In the genomic region with DNA sequence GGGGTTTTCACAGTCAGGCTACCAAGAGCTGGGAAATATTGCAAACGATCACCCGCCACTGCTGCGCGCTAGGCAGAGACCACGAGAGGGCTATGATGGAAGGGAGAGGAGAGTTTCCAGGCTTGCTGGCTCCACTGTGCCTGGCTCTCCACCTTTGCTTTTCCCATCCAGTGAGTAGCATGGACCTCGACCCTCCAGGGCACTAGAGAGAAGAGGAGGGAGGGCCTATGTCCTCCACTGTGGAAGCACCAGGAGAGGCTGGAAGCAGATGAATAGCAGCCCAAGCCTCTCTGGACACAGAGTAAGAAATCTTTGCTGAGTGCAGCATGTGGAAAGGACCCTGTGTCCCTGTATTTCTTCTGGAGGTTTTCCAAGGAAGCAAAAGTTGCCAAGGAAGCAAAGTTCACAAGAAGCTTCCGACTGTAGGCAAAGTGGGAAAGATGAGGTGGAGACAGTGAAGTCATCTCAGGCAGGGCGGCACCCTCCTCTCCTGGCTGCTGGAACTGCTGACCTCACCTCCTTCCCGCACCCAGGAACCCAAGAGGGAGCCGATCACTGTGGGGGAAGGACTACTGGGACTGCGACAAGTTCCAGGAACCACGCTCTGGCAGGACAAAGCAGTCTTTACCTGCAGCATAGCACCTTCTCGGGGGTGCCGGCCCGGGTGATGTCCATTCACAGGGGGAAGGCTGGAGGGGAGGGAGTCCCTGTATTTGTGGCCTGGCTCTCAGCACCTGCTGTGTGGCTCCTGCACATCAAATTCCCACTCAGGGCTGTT, we compare ENCODE assay signal across 10 cellular contexts.
A peak's percentile ranks its signal among the peaks of the same experiment; 100 is the strongest.
DNase-seq lines count a peak whose midpoint lies in the region; ATAC-seq, FAIRE-seq and TF ChIP-seq lines count a peak whose summit lies in the region.
"Had no signal": no experiment of that assay in that cellular context is flagged by ENCODE, and none has a peak within 500 bp of the region (broad histone marks: within the 10 kb centered on the region; RNA-seq: fewer than 3 reads in every experiment).

No MANE protein-coding gene starts in this region.

- no peak overlapping the region for H2AK5ac ChIP-seq in H1 (ENCODE audit: low read depth, low read length)

- H3K9ac ChIP-seq in H1 (replicated peaks in 1 of 4; ENCODE audit: extremely low read depth in 1 of 4, low read depth in 3 of 4, low read length in 3 of 4) = no peak overlapping the region

- H3K23ac ChIP-seq in H1 (ENCODE audit: insufficient read length) = no peak overlapping the region

- H2BK15ac ChIP-seq in H1 (ENCODE audit: low read length) = no peak overlapping the region

- H4K5ac ChIP-seq in H1 (ENCODE audit: insufficient read length, low read depth, low read length) = no peak overlapping the region

- TF ChIP-seq POLR2A in H1 (IDR thresholded peaks at IDR 0.05; ENCODE audit: control extremely low read depth in 1 of 2, low read depth in 2 of 2, low read length in 2 of 2) (no peak), right lobe of liver (IDR thresholded peaks at IDR 0.05) (no peak), transverse colon (IDR thresholded peaks at IDR 0.05) (peak; percentile 33)

- H3K9me3 ChIP-seq in H1 (ENCODE audit: insufficient read depth in 2 of 2, low read depth in 1 of 2, low read length in 1 of 2) = no peaks in the 10 kb centered on the region
- no peaks in the 10 kb centered on the region for H3K9me3 ChIP-seq in right lobe of liver
- H3K9me3 ChIP-seq in transverse colon = no peaks in the 10 kb centered on the region

- TF ChIP-seq RAD21 in H1 (IDR thresholded peaks at IDR 0.05 in 1 of 2, conservative IDR thresholded peaks at IDR 0.05 in 1 of 2; ENCODE audit: low read depth in 2 of 2, low read length in 2 of 2) = no peak

- H3K18ac ChIP-seq in H1 (ENCODE audit: extremely low read depth, low read length) = no peak overlapping the region

- no peak overlapping the region for H2BK120ac ChIP-seq in H1 (replicated peaks; ENCODE audit: low read depth, low read length)

- in situ Hi-C loops in transverse colon (cut with MboI; ENCODE audit: low pct_ligation_motif_present in 1 of 4, low pct_unique_long_range_greater_than_20kb in 1 of 4, low sequenced_read_pairs in 3 of 4) = no loop called here

- TF ChIP-seq CTCF in H1 (IDR thresholded peaks at IDR 0.05; ENCODE audit: control extremely low read depth in 1 of 3, insufficient read depth in 1 of 3, low read depth in 1 of 3, low read length in 3 of 3) (no peak), right lobe of liver (IDR thresholded peaks at IDR 0.05) (no peak), transverse colon (IDR thresholded peaks at IDR 0.05) (no peak)

- no peak overlapping the region for H2BK5ac ChIP-seq in H1 (ENCODE audit: low read depth, low read length)

- no peak overlapping the region for H3K4ac ChIP-seq in H1 (replicated peaks; ENCODE audit: insufficient read length, low read depth, low read length)

- H3K36me3 ChIP-seq in H1 (ENCODE audit: control insufficient read depth in 2 of 4, insufficient read depth in 4 of 4, low read length in 3 of 4) (no peaks in the 10 kb centered on the region), right lobe of liver (no peaks in the 10 kb centered on the region), transverse colon (no peaks in the 10 kb centered on the region)

- H3K4me3 ChIP-seq in H1 (ENCODE audit: extremely low read depth in 1 of 4, insufficient read depth in 2 of 4, low read depth in 3 of 4, low read length in 4 of 4) (no peak overlapping the region), right lobe of liver (no peak overlapping the region), transverse colon (no peak overlapping the region)

- no peak overlapping the region for H3K56ac ChIP-seq in H1 (replicated peaks; ENCODE audit: insufficient read length, low read depth, low read length)

- H3K27ac ChIP-seq in H1 (ENCODE audit: low read depth, low read length) = no peak overlapping the region
- no peak overlapping the region for H3K27ac ChIP-seq in right lobe of liver
- peak overlapping the region; percentile 78 to 84 (median 81) for H3K27ac ChIP-seq in transverse colon

- TF ChIP-seq EP300 in H1 (IDR thresholded peaks at IDR 0.05; ENCODE audit: borderline replicate concordance in 1 of 2, low read depth in 2 of 2, low read length in 2 of 2) (no peak), transverse colon (IDR thresholded peaks at IDR 0.05; ENCODE audit: low read depth) (peak; percentile 60)

- CTCF ChIA-PET in H1 (lab: Charles Lee; ENCODE audit: partially characterized antibody) = interaction anchor here (1.1 to 2.1 kb wide), 3 partner anchors 13 to 29 kb away, joined by 3 to 9 read pairs (median 4); no protein-coding TSS in a partner anchor

- H4K20me1 ChIP-seq in H1 (replicated peaks in 1 of 2; ENCODE audit: control insufficient read depth in 1 of 2, insufficient read depth in 2 of 2, low read length in 2 of 2) = no peaks in the 10 kb centered on the region

- no peaks in the 10 kb centered on the region for H3K23me2 ChIP-seq in H1 (ENCODE audit: low read depth, low read length)

- H4K91ac ChIP-seq in H1 (replicated peaks; ENCODE audit: insufficient read length, low read length) = no peak overlapping the region

- DNase-seq in NCI-H226 = peak; percentile 65
- DNase-seq in H1 (ENCODE audit: low read depth in 1 of 2, low spot score in 2 of 2) = no peak
- DNase-seq in right lobe of liver = no peak
- DNase-seq in transverse colon = peak; percentile 84
- no peak for DNase-seq in GM19238 (ENCODE audit: insufficient read length, low spot score)
- DNase-seq in head of caudate nucleus = no peak
- DNase-seq in C1 segment of cervical spinal cord (lab: John Stamatoyannopoulos, UW) = no peak
- no peak for DNase-seq in inferior parietal cortex (ENCODE audit: extremely low spot score)
- DNase-seq: activated CD8-positive, alpha-beta memory T cell treated with anti-CD3 and anti-CD28 coated beads, Interleukin-2, amount 50 U/mL, for 4 hours; stimulated activated CD8-positive, alpha-beta memory T cell treated with anti-CD3 and anti-CD28 coated beads, Interleukin-4, amount 100 ng/mL, for 48 hours had no signal

- WGBS in H1 (ENCODE audit: extremely low coverage in 1 of 2, insufficient coverage in 1 of 2, insufficient read length in 1 of 2, insufficient replicate concordance in 2 of 2, low coverage in 1 of 2, low lambda C conversion rate in 2 of 2, missing lambda C conversion rate in 1 of 2), 2 experiments = 88% methylated on average over 15 of the region's 15 CpGs; no CpG with 5 or more reads in 1 of the 2 experiments
- 37% methylated on average over 2 of the region's 15 CpGs for WGBS in right lobe of liver (ENCODE audit: insufficient coverage, low coverage, low lambda C conversion rate, missing lambda C conversion rate)
- WGBS in transverse colon (ENCODE audit: low coverage in 1 of 2), 2 donors = 40 to 46% methylated on average over 1 to 15 of the region's 15 CpGs

- POLR2A ChIA-PET in H1 (lab: Charles Lee; ENCODE audit: partially characterized antibody) = interaction anchor here (0.6 to 2.5 kb wide), 6 partner anchors 13 to 1558 kb away, joined by 3 to 8 read pairs (median 3); partner anchors contain the start of gene CSNK1A1

- H3K79me2 ChIP-seq in H1 (ENCODE audit: control insufficient read depth in 1 of 2, insufficient read depth in 2 of 2, low read length in 2 of 2) = no peaks in the 10 kb centered on the region

- H3K4me2 ChIP-seq in H1 (ENCODE audit: insufficient read depth in 1 of 2, low read depth in 2 of 2, low read length in 2 of 2) = no peak overlapping the region

- H3K79me1 ChIP-seq in H1 (ENCODE audit: low read depth, low read length) = no peaks in the 10 kb centered on the region

- intact Hi-C loops in right lobe of liver (cut with DNase I) (no loop called here), transverse colon (cut with DNase I; ENCODE audit: low total_unique reads) (no loop called here), head of caudate nucleus (cut with DNase I) (no loop called here)

- H2BK20ac ChIP-seq in H1 (ENCODE audit: low read length) = no peak overlapping the region

- ATAC-seq in right lobe of liver = peak; percentile 67 to 79 (median 78)

- no peak overlapping the region for H2BK12ac ChIP-seq in H1 (ENCODE audit: low read depth, low read length)

- H4K8ac ChIP-seq in H1 (ENCODE audit: extremely low read depth, insufficient read depth, low read length) = peak overlapping the region; percentile 64

- H3K4me1 ChIP-seq in H1 (replicated peaks in 1 of 4; ENCODE audit: control insufficient read depth in 3 of 4, insufficient read depth in 4 of 4, low read length in 3 of 4) (0 out of 7 replicates have a peak, but pooled peaks cover 0 to 2% (median 0%) of the 10 kb centered on the region in 4 experiments), right lobe of liver (no peaks in the 10 kb centered on the region), transverse colon (peaks cover 13 to 44% (median 32%) of the 10 kb centered on the region in 4 donors)

- no peak overlapping the region for H3K14ac ChIP-seq in H1 (ENCODE audit: insufficient read length)

- FAIRE-seq in H1 (lab: Jason Lieb, UNC) = no peak

- H3K27me3 ChIP-seq in H1 (replicated peaks in 1 of 4; ENCODE audit: control insufficient read depth in 3 of 4, extremely low read depth in 1 of 4, insufficient read depth in 3 of 4, low read length in 3 of 4) (no peaks in the 10 kb centered on the region), right lobe of liver (no peaks in the 10 kb centered on the region), transverse colon (no peaks in the 10 kb centered on the region)

- H2AFZ ChIP-seq in H1 (ENCODE audit: low read length) = peak overlapping the region; percentile 24

TF ChIP-seq in H1, 55 proteins besides CTCF, POLR2A, EP300 and RAD21 (continues in another document):
- no peak for TF ChIP-seq SP4 (IDR thresholded peaks at IDR 0.05; ENCODE audit: low read length)
- TF ChIP-seq POLR2AphosphoS5 (IDR thresholded peaks at IDR 0.05; ENCODE audit: low read depth, low read length) = no peak
- TF ChIP-seq PHF8 (conservative IDR thresholded peaks at IDR 0.05; ENCODE audit: low read depth, low read length) = no peak
- no peak for TF ChIP-seq MAFK (IDR thresholded peaks at IDR 0.05; ENCODE audit: low read depth, low read length)
- no peak for TF ChIP-seq CHD2 (IDR thresholded peaks at IDR 0.05; ENCODE audit: low read length)
- TF ChIP-seq SP2 (IDR thresholded peaks at IDR 0.05; ENCODE audit: low read length) = no peak
- TF ChIP-seq TBP (IDR thresholded peaks at IDR 0.05; ENCODE audit: low read depth, low read length) = no peak
- TF ChIP-seq ZNF274 (IDR thresholded peaks at IDR 0.05; ENCODE audit: borderline replicate concordance, extremely low read depth, low read length) = no peak
- TF ChIP-seq CREB1 (IDR thresholded peaks at IDR 0.05) = no peak
- TF ChIP-seq HDAC2 (IDR thresholded peaks at IDR 0.05; ENCODE audit: borderline replicate concordance in 1 of 2, low read depth in 2 of 2, low read length in 2 of 2) = no peak
- TF ChIP-seq, protein P1, sequence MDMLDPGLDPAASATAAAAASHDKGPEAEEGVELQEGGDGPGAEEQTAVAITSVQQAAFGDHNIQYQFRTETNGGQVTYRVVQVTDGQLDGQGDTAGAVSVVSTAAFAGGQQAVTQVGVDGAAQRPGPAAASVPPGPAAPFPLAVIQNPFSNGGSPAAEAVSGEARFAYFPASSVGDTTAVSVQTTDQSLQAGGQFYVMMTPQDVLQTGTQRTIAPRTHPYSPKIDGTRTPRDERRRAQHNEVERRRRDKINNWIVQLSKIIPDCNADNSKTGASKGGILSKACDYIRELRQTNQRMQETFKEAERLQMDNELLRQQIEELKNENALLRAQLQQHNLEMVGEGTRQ (IDR thresholded peaks at IDR 0.05; ENCODE audit: low read length) = no peak

Comparison
In these comparisons a context has a peak if more than half of its experiments do, and no peak if none do; other contexts are left out.
1. DNase-seq: peak in NCI-H226 (single experiment) and transverse colon (single experiment); none in H1 (0 of 2), right lobe of liver (0 of 3), GM19238 (single experiment), head of caudate nucleus (0 of 42), C1 segment of cervical spinal cord (0 of 14) and inferior parietal cortex (single experiment).
2. H3K27ac ChIP-seq: peak in transverse colon (4 of 4); none in H1 (single experiment) and right lobe of liver (0 of 3).